In genomic region chr9:74824654-74825053, GRCh38 we compare ENCODE assay signal across 17 cellular contexts.
DNase-seq lines count a peak whose midpoint lies in the region; ATAC-seq and TF ChIP-seq lines count a peak whose summit lies in the region.
"Had no signal": no experiment of that assay in that cellular context is flagged by ENCODE, and none has a peak within 500 bp of the region (broad histone marks: within the 10 kb centered on the region; RNA-seq: fewer than 3 reads in every experiment).

No MANE protein-coding gene starts in this region.

- in situ Hi-C loops in GM23248 (cut with MboI): no loop called here
- in situ Hi-C loops in SK-MEL-5 (cut with HindIII; ENCODE audit: low pct_unique_long_range_greater_than_20kb, low sequenced_read_pairs): no loop called here

- no peak for TF ChIP-seq POLR2A in upper lobe of left lung (IDR thresholded peaks at IDR 0.05)

- H3K4me2 ChIP-seq in GM23248 (ENCODE audit: unreplicated experiment): no peak overlapping the region

- no peaks in the 10 kb centered on the region for H3F3A ChIP-seq in GM23248 (ENCODE audit: insufficient read depth)

- DNase-seq in GM23248 (peak; percentile 11), SK-MEL-5 (ENCODE audit: low read depth, low spot score) (peak; percentile 27), fibroblast of pulmonary artery (ENCODE audit: low read depth) (peak; percentile 83), renal cortical epithelial cell (ENCODE audit: low read depth) (peak; percentile 33), upper lobe of left lung (no peak)
- DNase-seq: activated CD4-positive, alpha-beta T cell treated with anti-CD3 and anti-CD28 coated beads, Interleukin-2, amount 10 ng/mL, durations not matched to agents 24 days and 14 days; CD4-positive, alpha-beta memory T cell; NCI-H1417; NK-92 treated with Interleukin-12 subunit alpha and Interleukin-12 subunit beta, amount 100 ng/mL, for 24 hours; stimulated activated CD4-positive, alpha-beta T cell treated with anti-CD3 and anti-CD28 coated beads, Interleukin-2, amount 100 ng/mL, for 48 hours; stomach; T-helper 1 cell had no signal

- no peaks in the 10 kb centered on the region for H3K4me1 ChIP-seq in GM23248 (ENCODE audit: insufficient read depth)
- H3K4me1 ChIP-seq in upper lobe of left lung: no peaks in the 10 kb centered on the region
- H3K4me1 ChIP-seq: esophagus muscularis mucosa, stomach had no signal

- H3K4me3 ChIP-seq in GM23248 (no peak overlapping the region), fibroblast of pulmonary artery (replicated peaks; ENCODE audit: low read depth, low read length) (no peak overlapping the region), upper lobe of left lung (no peak overlapping the region)
- H3K4me3 ChIP-seq: cardiac muscle cell, esophagus muscularis mucosa, stomach had no signal

- no peaks in the 10 kb centered on the region for H4K20me1 ChIP-seq in GM23248 (ENCODE audit: insufficient read depth)

- TF ChIP-seq EP300 in upper lobe of left lung (IDR thresholded peaks at IDR 0.05): no peak

- H3K27ac ChIP-seq in GM23248 (no peak overlapping the region), upper lobe of left lung (no peak overlapping the region)
- H3K27ac ChIP-seq: cardiac muscle cell, esophagus muscularis mucosa, stomach had no signal

- H3K27me3 ChIP-seq in GM23248 (replicated peaks; ENCODE audit: insufficient read depth) (no peaks in the 10 kb centered on the region), upper lobe of left lung (no peaks in the 10 kb centered on the region)
- H3K27me3 ChIP-seq: cardiac muscle cell, esophagus muscularis mucosa, stomach had no signal

- H3K9ac ChIP-seq in GM23248: no peak overlapping the region

- TF ChIP-seq CTCF in fibroblast of pulmonary artery (IDR thresholded peaks at IDR 0.05; ENCODE audit: low read length, missing control alignments): no peak
- TF ChIP-seq CTCF in upper lobe of left lung (IDR thresholded peaks at IDR 0.05): no peak

- WGBS in GM23248 (ENCODE audit: low coverage in 1 of 2, low lambda C conversion rate in 2 of 2, missing lambda C conversion rate in 2 of 2), 2 experiments: 5 to 15% methylated on average over 1 of the region's 1 CpG
- 26 to 41% methylated on average over 1 of the region's 1 CpG for WGBS in upper lobe of left lung, 2 donors

- no peaks in the 10 kb centered on the region for H3K9me2 ChIP-seq in GM23248 (ENCODE audit: insufficient read depth)

- no peaks in the 10 kb centered on the region for H3K36me3 ChIP-seq in GM23248 (ENCODE audit: low read depth)
- H3K36me3 ChIP-seq in upper lobe of left lung: no peaks in the 10 kb centered on the region
- H3K36me3 ChIP-seq: cardiac muscle cell, esophagus muscularis mucosa, stomach had no signal

- no peaks in the 10 kb centered on the region for H3K79me2 ChIP-seq in GM23248 (ENCODE audit: insufficient read depth)

- ATAC-seq in upper lobe of left lung (ENCODE audit: low FRiP score in 2 of 2) (no peak), GM18520 (IDR thresholded peaks at IDR 0.05; ENCODE audit: unreplicated experiment) (no peak), GM18502 (IDR thresholded peaks at IDR 0.05; ENCODE audit: poor library complexity, unreplicated experiment) (no peak), GM21529 (IDR thresholded peaks at IDR 0.05; ENCODE audit: unreplicated experiment) (no peak)

- H3K9me3 ChIP-seq in GM23248 (ENCODE audit: low read depth) (no peaks in the 10 kb centered on the region), upper lobe of left lung (no peaks in the 10 kb centered on the region)
- H3K9me3 ChIP-seq: esophagus muscularis mucosa, stomach had no signal

- no peak overlapping the region for H2AFZ ChIP-seq in GM23248

Comparison
In these comparisons a context has a peak if more than half of its experiments do, and no peak if none do; other contexts are left out.
1. DNase-seq: peak in GM23248 (single experiment), SK-MEL-5 (single experiment), fibroblast of pulmonary artery (single experiment) and renal cortical epithelial cell (single experiment); none in upper lobe of left lung (0 of 2).